In the genomic region with DNA sequence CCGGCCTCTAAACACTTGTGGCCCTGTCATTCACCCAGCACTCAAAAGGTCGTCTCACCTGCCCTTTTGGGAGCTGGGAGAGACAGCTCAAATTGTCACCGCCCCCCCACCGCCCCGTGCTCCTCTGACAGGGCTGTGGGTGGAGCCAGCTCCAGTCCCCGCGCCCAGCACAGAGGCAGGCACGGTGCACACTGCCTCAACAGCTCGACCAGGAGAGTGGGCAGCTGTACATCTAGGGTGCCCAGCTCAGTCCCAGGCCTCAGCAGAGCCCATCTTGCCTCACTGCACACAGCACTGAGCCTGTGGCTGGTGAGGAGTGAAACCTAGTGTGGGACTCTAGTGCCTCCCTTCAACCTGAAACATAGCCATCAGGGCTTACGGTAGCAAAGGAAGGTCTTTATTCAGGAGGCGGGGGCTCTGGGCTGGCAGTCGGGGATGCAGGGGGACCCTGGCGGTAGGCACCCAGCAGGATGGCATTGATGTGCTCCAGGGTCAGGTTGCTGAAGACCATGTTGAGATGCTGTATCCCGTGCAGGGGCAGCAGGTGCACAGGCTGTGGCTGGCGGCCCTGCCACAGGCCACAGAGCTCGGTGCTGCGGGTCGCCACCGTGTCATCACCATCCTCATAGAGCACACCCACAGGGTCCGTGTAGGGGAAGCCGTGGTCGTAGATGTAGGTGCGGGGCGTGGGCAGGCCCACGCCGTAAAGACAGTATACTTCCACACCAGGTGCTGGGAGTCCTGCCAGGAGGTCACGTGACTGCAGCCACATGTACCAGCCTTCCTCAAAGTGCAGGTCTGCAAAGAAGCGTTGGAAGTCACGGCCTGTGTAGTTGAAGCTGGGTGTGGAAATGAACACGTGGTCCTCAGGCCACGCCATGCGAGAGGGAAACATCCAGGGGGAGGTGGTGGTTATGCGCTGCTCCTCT, we compare ENCODE assay signal across 1 cellular context.
TF ChIP-seq lines count a peak whose summit lies in the region.

No MANE protein-coding gene starts in this region.

TF ChIP-seq in HEK293, 187 proteins besides CTCF, POLR2A, EP300 and RAD21 (continued from another document):
- TF ChIP-seq, protein P1, sequence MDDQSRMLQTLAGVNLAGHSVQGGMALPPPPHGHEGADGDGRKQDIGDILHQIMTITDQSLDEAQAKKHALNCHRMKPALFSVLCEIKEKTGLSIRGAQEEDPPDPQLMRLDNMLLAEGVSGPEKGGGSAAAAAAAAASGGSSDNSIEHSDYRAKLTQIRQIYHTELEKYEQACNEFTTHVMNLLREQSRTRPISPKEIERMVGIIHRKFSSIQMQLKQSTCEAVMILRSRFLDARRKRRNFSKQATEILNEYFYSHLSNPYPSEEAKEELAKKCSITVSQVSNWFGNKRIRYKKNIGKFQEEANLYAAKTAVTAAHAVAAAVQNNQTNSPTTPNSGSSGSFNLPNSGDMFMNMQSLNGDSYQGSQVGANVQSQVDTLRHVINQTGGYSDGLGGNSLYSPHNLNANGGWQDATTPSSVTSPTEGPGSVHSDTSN (CRISPR knock-in tag; IDR thresholded peaks at IDR 0.05): peak; percentile 27; the same call in 1 of the 2 replicates
TF ChIP-seq in HEK293: peak in this region for 3.
